21 cellular contexts compared by ENCODE assay signal in the genomic region with DNA sequence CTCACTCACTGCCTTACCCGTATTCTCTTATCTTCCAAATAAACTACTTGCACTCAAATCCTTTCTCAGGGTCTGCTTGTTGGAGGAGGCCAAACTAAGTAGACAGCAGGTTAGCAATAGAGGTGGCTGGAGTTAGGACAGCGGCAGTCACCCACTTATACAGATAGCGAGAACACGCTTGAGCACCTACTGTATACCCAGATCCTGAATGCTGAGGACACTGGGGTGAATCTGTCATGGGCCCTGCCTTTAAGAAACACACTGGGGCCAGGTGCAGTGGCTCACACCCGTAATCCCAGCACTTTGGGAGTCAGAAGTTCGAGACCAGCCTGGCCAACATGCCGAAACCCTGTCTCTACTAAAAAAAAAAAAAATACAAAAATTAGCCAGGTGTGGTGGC. TPM values are rescaled to one million over a fixed set of nuclear protein-coding genes. Genes with fewer than 3 reads are reported as not detected.
DNase-seq lines count a peak whose midpoint lies in the region; ATAC-seq and TF ChIP-seq lines count a peak whose summit lies in the region.
"Had no signal": no experiment of that assay in that cellular context is flagged by ENCODE, and none has a peak within 500 bp of the region (broad histone marks: within the 10 kb centered on the region; RNA-seq: fewer than 3 reads in every experiment).

No MANE protein-coding gene starts in this region.

- H3K36me3 ChIP-seq in PC-3 (ENCODE audit: low read depth, low read length) (no peaks in the 10 kb centered on the region), hepatocyte (replicated peaks; ENCODE audit: insufficient read depth, low read depth) (no peaks in the 10 kb centered on the region)

- H3K4me3 ChIP-seq in AG04450 (ENCODE audit: low read depth, low read length) (no peak overlapping the region), PC-3 (ENCODE audit: low read length) (no peak overlapping the region), hepatocyte (no peak overlapping the region)
- H3K4me3 ChIP-seq: GM23248 had no signal

- no peak overlapping the region for H3K4me2 ChIP-seq in PC-3 (ENCODE audit: low read length)
- H3K4me2 ChIP-seq in hepatocyte, result no peak overlapping the region

- peak overlapping the region; percentile 94 for H3K9ac ChIP-seq in PC-3 (ENCODE audit: low read length)
- H3K9ac ChIP-seq: GM23248 had no signal

- DNase-seq in AG04450 (ENCODE audit: low read depth, low spot score) (no peak), PC-3 (no peak), hepatocyte (ENCODE audit: low spot score) (no peak), progenitor cell of endocrine pancreas (ENCODE audit: low spot score, unreplicated experiment) (no peak), left ventricle myocardium superior (no peak)
- DNase-seq: EL, GF-D8, GM23248, H9, Karpas-422, NCI-H1694, NCI-H2081, NCI-H2171, NCI-H345, NCI-H524 treated with DMSO at 0.1 percent for 48 hours, NCI-H82, Right ventricle myocardium superior had no signal

- H3K9me2 ChIP-seq in PC-3 (replicated peaks; ENCODE audit: low read length) (no peaks in the 10 kb centered on the region), hepatocyte (replicated peaks; ENCODE audit: insufficient read depth) (no peaks in the 10 kb centered on the region)

- no peaks in the 10 kb centered on the region for H4K20me1 ChIP-seq in PC-3 (ENCODE audit: low read length)
- no peaks in the 10 kb centered on the region for H4K20me1 ChIP-seq in hepatocyte (ENCODE audit: insufficient read depth, poor library complexity, severe bottlenecking)

- TF ChIP-seq CTCF in AG04450 (IDR thresholded peaks at IDR 0.05; ENCODE audit: low read depth, low read length) (no peak), PC-3 (conservative IDR thresholded peaks at IDR 0.05; ENCODE audit: low read depth, low read length) (no peak), hepatocyte (IDR thresholded peaks at IDR 0.05; ENCODE audit: poor library complexity) (no peak), progenitor cell of endocrine pancreas (IDR thresholded peaks at IDR 0.05; ENCODE audit: unreplicated experiment) (no peak)

- no peaks in the 10 kb centered on the region for H3K9me3 ChIP-seq in AG04450 (ENCODE audit: control insufficient read depth, insufficient read depth, low read length)
- no peaks in the 10 kb centered on the region for H3K9me3 ChIP-seq in PC-3 (ENCODE audit: low read length)
- no peaks in the 10 kb centered on the region for H3K9me3 ChIP-seq in hepatocyte (ENCODE audit: low read depth)

- WGBS in hepatocyte (ENCODE audit: low lambda C conversion rate, missing lambda C conversion rate), result 91% methylated on average over 7 of the region's 7 CpGs

- no peaks in the 10 kb centered on the region for H3K36me3 Mint-ChIP-seq in progenitor cell of endocrine pancreas (ENCODE audit: insufficient read depth)
- H3K36me3 Mint-ChIP-seq: CD14-positive monocyte, IgD-negative memory B cell had no signal

- no peak for ATAC-seq in PC-3
- ATAC-seq in GM21526 (IDR thresholded peaks at IDR 0.05; ENCODE audit: low FRiP score, unreplicated experiment), result no peak
- ATAC-seq in HG02610 (IDR thresholded peaks at IDR 0.05; ENCODE audit: unreplicated experiment), result no peak
- ATAC-seq in left ventricle myocardium superior, result no peak

- H2AFZ ChIP-seq in PC-3 (ENCODE audit: low read length) (no peak overlapping the region), hepatocyte (no peak overlapping the region)
- H2AFZ ChIP-seq: GM23248 had no signal

- POLR2A ChIA-PET in AG04450 (lab: Yijun Ruan, JAX) (no interaction called here), PC-3 (lab: Charles Lee; ENCODE audit: unreplicated experiment) (no interaction called here)

- CTCF ChIA-PET in AG04450 (lab: Charles Lee) (interaction anchor here (0.7 kb wide), 1 partner anchor 126 kb away, joined by 5 read pairs; no protein-coding TSS in a partner anchor), PC-3 (lab: Charles Lee) (no interaction called here)

- H3K27ac ChIP-seq in AG04450 (ENCODE audit: low read depth, low read length) (peak overlapping the region; percentile 11), PC-3 (ENCODE audit: low read length) (peak overlapping the region; percentile 98), hepatocyte (peak overlapping the region; percentile 92)
- H3K27ac ChIP-seq: GM23248 had no signal

- peaks cover 32% of the 10 kb centered on the region for H3K4me1 Mint-ChIP-seq in progenitor cell of endocrine pancreas (ENCODE audit: low read depth)

- H3K9me3 Mint-ChIP-seq in progenitor cell of endocrine pancreas (ENCODE audit: low read depth), result no peaks in the 10 kb centered on the region
- H3K9me3 Mint-ChIP-seq: H9 had no signal

- H3K79me2 ChIP-seq in PC-3 (ENCODE audit: low read length) (no peaks in the 10 kb centered on the region), hepatocyte (no peaks in the 10 kb centered on the region)

- intact Hi-C loops in PC-3 (cut with micrococcal nuclease) (no loop called here), left ventricle myocardium superior (cut with micrococcal nuclease) (no loop called here)

- BruUV-seq in PC-3 (replicated peaks; lab: Mats Ljungman, UMichigan), result no TSS peak

- H3K4me3 Mint-ChIP-seq in progenitor cell of endocrine pancreas (ENCODE audit: low read depth), result no peak overlapping the region
- H3K4me3 Mint-ChIP-seq: CD14-positive monocyte, H9, IgD-negative memory B cell had no signal

- H3K4me1 ChIP-seq in PC-3 (ENCODE audit: insufficient read depth, low read length) (peaks cover 51% of the 10 kb centered on the region), hepatocyte (ENCODE audit: insufficient read depth) (peaks cover 25% of the 10 kb centered on the region)

- H3F3A ChIP-seq in PC-3 (ENCODE audit: low read length, unreplicated experiment), result peaks cover 24% of the 10 kb centered on the region

- H3K27me3 ChIP-seq in AG04450 (ENCODE audit: control insufficient read depth, insufficient read depth, low read length) (peaks cover 4% of the 10 kb centered on the region), PC-3 (ENCODE audit: low read length) (no peaks in the 10 kb centered on the region), hepatocyte (no peaks in the 10 kb centered on the region)

- H3K27ac Mint-ChIP-seq in progenitor cell of endocrine pancreas, result peak overlapping the region; percentile 87
- H3K27ac Mint-ChIP-seq: IgD-negative memory B cell had no signal

- no peaks in the 10 kb centered on the region for H3K27me3 Mint-ChIP-seq in progenitor cell of endocrine pancreas

RNA-seq across cellular contexts. Expression of a gene that starts 38.0 kb away (rescaled TPM):
- polyA plus RNA-seq in AG04450 (2011; rRNA removed) (8.9 and 11.0 TPM in 2 replicates), hepatocyte (17.8 and 23.2 TPM in 2 replicates)
- polyA minus RNA-seq in AG04450 (2011; rRNA and poly(A)+ RNA removed), result 13.8 and 17.2 TPM in 2 replicates
- total RNA-seq in PC-3 (2014; rRNA removed) (40.2 and 51.0 TPM in 2 replicates), hepatocyte (7.8 and 9.6 TPM in 2 replicates), progenitor cell of endocrine pancreas (33.3 and 33.7 TPM in 2 replicates), left ventricle myocardium superior (23.1 TPM)

Comparison
In these comparisons a context has a peak if more than half of its experiments do, and no peak if none do; other contexts are left out.
1. H3K27ac ChIP-seq: peak in every context shown above with its lines; median percentile 98 in PC-3; 92 in hepatocyte; 11 in AG04450.